In genomic region chr10:89414879-89415821, GRCh38 we compare ENCODE assay signal across 1 cellular context.
TF ChIP-seq lines count a peak whose summit lies in the region.

No MANE protein-coding gene starts in this region.

TF ChIP-seq in IMR-90, 13 proteins besides CTCF, POLR2A, EP300 and RAD21:
- TF ChIP-seq SMC3 (IDR thresholded peaks at IDR 0.05; ENCODE audit: low read depth, low read length) (no peak), MXI1 (IDR thresholded peaks at IDR 0.05; ENCODE audit: borderline replicate concordance, low read depth, low read length) (peak; percentile 58; the same call in 1 of the 2 replicates), BHLHE40 (IDR thresholded peaks at IDR 0.05; ENCODE audit: low read depth, low read length) (peak; percentile 81)
